Comparison of ENCODE assay signal across 9 cellular contexts in the genomic region with DNA sequence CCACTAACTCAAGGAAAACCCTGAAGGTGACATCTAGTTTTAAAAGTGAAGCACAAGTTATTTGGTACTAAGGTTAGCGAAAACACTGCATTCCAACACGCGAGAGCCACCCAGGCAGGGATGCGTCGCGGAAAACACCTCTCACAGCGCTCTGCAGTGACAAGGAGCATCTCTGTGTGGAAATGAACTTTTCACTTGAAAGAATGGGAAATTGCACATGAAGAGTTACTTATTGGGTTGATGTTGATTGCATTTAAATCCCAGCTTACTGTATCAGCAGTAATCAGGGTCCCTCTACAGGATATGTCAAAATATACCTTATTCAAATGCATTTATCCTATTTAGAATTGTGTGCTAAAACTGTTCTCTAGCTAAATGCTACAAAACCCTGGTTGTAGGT.
DNase-seq lines count a peak whose midpoint lies in the region; ATAC-seq and TF ChIP-seq lines count a peak whose summit lies in the region.
"Had no signal": no experiment of that assay in that cellular context is flagged by ENCODE, and none has a peak within 500 bp of the region (broad histone marks: within the 10 kb centered on the region; RNA-seq: fewer than 3 reads in every experiment).

No MANE protein-coding gene starts in this region.

- no peak overlapping the region for H2AFZ ChIP-seq in trophoblast cell (ENCODE audit: insufficient read depth, low read length, poor library complexity)

- H4K8ac ChIP-seq in trophoblast cell (ENCODE audit: low read depth, low read length), result peak overlapping the region; percentile 38

- H3K4me1 ChIP-seq in esophagus squamous epithelium, result peaks cover 0 to 69% (median 3%) of the 10 kb centered on the region in 3 donors
- H3K4me1 ChIP-seq in trophoblast cell (ENCODE audit: control insufficient read depth in 1 of 2, insufficient read depth in 2 of 2, low read length in 2 of 2), result peaks cover 2 to 5% of the 10 kb centered on the region in 2 experiments

- DNase-seq in DMS 273 treated with DMSO at 0.1 percent for 48 hours (lab: John Stamatoyannopoulos, UW), result peak; percentile 33
- peak; percentile 73 for DNase-seq in NCI-H526 treated with DMSO at 0.1 percent for 48 hours (lab: John Stamatoyannopoulos, UW)
- no peak for DNase-seq in esophagus squamous epithelium (lab: John Stamatoyannopoulos, UW)
- no peak for DNase-seq in trophoblast cell
- no peak for DNase-seq in NCI-H187 treated with DMSO at 0.1 percent for 48 hours (lab: John Stamatoyannopoulos, UW)
- no peak for DNase-seq in SIG-M5 treated with dmso at 0.1 percent for 504 hours (lab: John Stamatoyannopoulos, UW; ENCODE audit: unreplicated experiment)
- no peak for DNase-seq in HPDE6-E6E7 (ENCODE audit: extremely low spot score)

- peak overlapping the region; percentile 53 for H3K18ac ChIP-seq in trophoblast cell (ENCODE audit: low read length)

- H2BK5ac ChIP-seq in trophoblast cell (ENCODE audit: low read depth, low read length, poor library complexity), result peak overlapping the region; percentile 40

- H4K12ac ChIP-seq in trophoblast cell (ENCODE audit: low read depth, low read length), result no peak overlapping the region

- 61 to 70% methylated on average over 7 of the region's 7 CpGs for WGBS in esophagus squamous epithelium, 2 donors
- no CpG with 5 or more reads among the region's 7 CpGs for WGBS in trophoblast cell (ENCODE audit: extremely low coverage, insufficient coverage, insufficient read length)

- peak overlapping the region; percentile 52 for H3K4me2 ChIP-seq in trophoblast cell (ENCODE audit: low read length)

- peaks cover 6% of the 10 kb centered on the region for H3K79me2 ChIP-seq in trophoblast cell (ENCODE audit: control insufficient read depth, insufficient read depth, low read length, poor library complexity)

- H3K27ac ChIP-seq in esophagus squamous epithelium, result peak overlapping the region in 3 of 4 donors; percentile 45 to 85 (median 83)
- H3K27ac ChIP-seq in trophoblast cell (ENCODE audit: low read depth, low read length), result no peak overlapping the region
- H3K27ac ChIP-seq: neutrophil had no signal

- H3K9ac ChIP-seq in trophoblast cell (ENCODE audit: low read length), result no peak overlapping the region

- TF ChIP-seq CTCF in esophagus squamous epithelium (IDR thresholded peaks at IDR 0.05), result no peak

- no peak overlapping the region for H4K91ac ChIP-seq in trophoblast cell (ENCODE audit: low read depth, low read length)

- no peak for TF ChIP-seq POLR2A in esophagus squamous epithelium (IDR thresholded peaks at IDR 0.05)

- intact Hi-C loops in esophagus squamous epithelium (cut with DNase I), result no loop called here

- peak overlapping the region; percentile 60 for H2BK120ac ChIP-seq in trophoblast cell (ENCODE audit: insufficient read depth, low read length, poor library complexity)

- H3K4me3 ChIP-seq in esophagus squamous epithelium (peak overlapping the region in 3 of 4 donors; percentile 50 to 68 (median 51)), trophoblast cell (ENCODE audit: low read depth, low read length) (no peak overlapping the region)

- H3K4ac ChIP-seq in trophoblast cell (ENCODE audit: low read depth, low read length), result peak overlapping the region; percentile 83

- H2AK5ac ChIP-seq in trophoblast cell (ENCODE audit: low read length), result no peak overlapping the region

- H3K23ac ChIP-seq in trophoblast cell (ENCODE audit: low read length), result no peak overlapping the region

- H3K36me3 ChIP-seq in esophagus squamous epithelium, result no peaks in the 10 kb centered on the region
- no peaks in the 10 kb centered on the region for H3K36me3 ChIP-seq in trophoblast cell (ENCODE audit: control insufficient read depth in 1 of 2, insufficient read depth in 2 of 2, low read length in 2 of 2)
- H3K36me3 ChIP-seq: neutrophil had no signal

- peak overlapping the region; percentile 40 for H2BK12ac ChIP-seq in trophoblast cell (ENCODE audit: low read length)

- H3K27me3 ChIP-seq in esophagus squamous epithelium, result no peaks in the 10 kb centered on the region
- H3K27me3 ChIP-seq in trophoblast cell (ENCODE audit: insufficient read depth, low read length), result no peaks in the 10 kb centered on the region

- no peak overlapping the region for H3K14ac ChIP-seq in trophoblast cell (ENCODE audit: low read length)

- H3K79me1 ChIP-seq in trophoblast cell (ENCODE audit: low read length), result peaks cover 9% of the 10 kb centered on the region

- H3K9me3 ChIP-seq in esophagus squamous epithelium (no peaks in the 10 kb centered on the region), trophoblast cell (ENCODE audit: insufficient read depth, low read depth, low read length) (no peaks in the 10 kb centered on the region)
- H3K9me3 ChIP-seq: neutrophil had no signal

- ATAC-seq in HG03025 (IDR thresholded peaks at IDR 0.05; ENCODE audit: low FRiP score, unreplicated experiment), result no peak

Comparison
In these comparisons a context has a peak if more than half of its experiments do, and no peak if none do; other contexts are left out.
1. DNase-seq: peak in DMS 273 treated with DMSO at 0.1 percent for 48 hours (single experiment) and NCI-H526 treated with DMSO at 0.1 percent for 48 hours (single experiment); none in esophagus squamous epithelium (single experiment), trophoblast cell (0 of 2), NCI-H187 treated with DMSO at 0.1 percent for 48 hours (single experiment), SIG-M5 treated with dmso at 0.1 percent for 504 hours (single experiment) and HPDE6-E6E7 (single experiment).